ENCODE assay signal across 1 cellular context in the genomic region with DNA sequence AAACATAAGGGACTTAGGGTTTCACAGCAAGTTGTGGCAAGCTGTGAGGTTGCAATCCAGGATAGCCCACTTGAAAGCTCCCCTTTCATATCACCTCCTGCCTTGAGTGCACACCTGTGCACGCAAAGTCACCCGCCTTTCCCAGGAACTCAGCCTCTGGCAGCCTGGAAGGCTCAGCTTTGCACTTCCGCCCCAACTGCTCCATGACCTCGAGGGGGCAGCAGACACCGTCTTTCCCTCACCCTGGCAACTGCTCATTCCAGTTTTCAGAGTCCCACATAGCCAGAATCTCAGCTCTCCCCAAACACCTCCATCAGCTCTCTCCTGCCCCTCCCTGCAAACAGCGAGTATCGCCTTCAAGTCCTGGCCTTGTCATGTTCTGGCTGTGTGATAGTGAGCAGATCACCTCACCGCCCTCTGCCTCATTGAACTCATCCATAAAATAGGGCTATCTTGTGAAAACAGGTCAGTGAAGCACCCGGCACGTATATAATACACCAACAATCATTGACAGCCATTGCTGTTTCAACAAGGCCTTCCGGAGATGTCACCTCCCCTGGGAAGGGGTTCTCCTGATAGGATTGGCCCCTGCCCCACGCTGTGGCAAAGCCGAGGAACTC.
A peak's percentile ranks its signal among the peaks of the same experiment; 100 is the strongest.
TF ChIP-seq lines count a peak whose summit lies in the region.

No MANE protein-coding gene starts in this region.

TF ChIP-seq in HepG2, 621 proteins besides CTCF, POLR2A, EP300 and RAD21 (continued from another document and continues in another):
- TF ChIP-seq, protein P1, sequence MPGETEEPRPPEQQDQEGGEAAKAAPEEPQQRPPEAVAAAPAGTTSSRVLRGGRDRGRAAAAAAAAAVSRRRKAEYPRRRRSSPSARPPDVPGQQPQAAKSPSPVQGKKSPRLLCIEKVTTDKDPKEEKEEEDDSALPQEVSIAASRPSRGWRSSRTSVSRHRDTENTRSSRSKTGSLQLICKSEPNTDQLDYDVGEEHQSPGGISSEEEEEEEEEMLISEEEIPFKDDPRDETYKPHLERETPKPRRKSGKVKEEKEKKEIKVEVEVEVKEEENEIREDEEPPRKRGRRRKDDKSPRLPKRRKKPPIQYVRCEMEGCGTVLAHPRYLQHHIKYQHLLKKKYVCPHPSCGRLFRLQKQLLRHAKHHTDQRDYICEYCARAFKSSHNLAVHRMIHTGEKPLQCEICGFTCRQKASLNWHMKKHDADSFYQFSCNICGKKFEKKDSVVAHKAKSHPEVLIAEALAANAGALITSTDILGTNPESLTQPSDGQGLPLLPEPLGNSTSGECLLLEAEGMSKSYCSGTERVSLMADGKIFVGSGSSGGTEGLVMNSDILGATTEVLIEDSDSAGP (CRISPR knock-in tag; IDR thresholded peaks at IDR 0.05; ENCODE audit: borderline replicate concordance) = peak; percentile 57
- TF ChIP-seq ZNF775 (CRISPR knock-in tag; IDR thresholded peaks at IDR 0.05; ENCODE audit: borderline replicate concordance) (no peak), ZSCAN30 (CRISPR knock-in tag; IDR thresholded peaks at IDR 0.05) (no peak), ZNF121 (CRISPR knock-in tag; IDR thresholded peaks at IDR 0.05) (no peak), TOPORS (CRISPR knock-in tag; IDR thresholded peaks at IDR 0.05) (no peak), ZNF335 (CRISPR knock-in tag; IDR thresholded peaks at IDR 0.05) (0 out of 2 replicates have a peak, but pooled peaks have one; percentile 41), ZNF143 (CRISPR knock-in tag; IDR thresholded peaks at IDR 0.05) (peak; percentile 23; the same call in 1 of the 2 replicates), ZNF629 (CRISPR knock-in tag; conservative IDR thresholded peaks at IDR 0.05) (peak; percentile 87), RFX5 (IDR thresholded peaks at IDR 0.05; ENCODE audit: low read depth, low read length) (no peak), DNMT3B (CRISPR knock-in tag; conservative IDR thresholded peaks at IDR 0.05) (no peak), ZNF432 (CRISPR knock-in tag; IDR thresholded peaks at IDR 0.05; ENCODE audit: borderline replicate concordance) (no peak), MEIS2 (CRISPR knock-in tag; IDR thresholded peaks at IDR 0.05) (0 out of 2 replicates have a peak, but pooled peaks have one; percentile 45), SMYD3 (CRISPR knock-in tag; IDR thresholded peaks at IDR 0.05) (no peak), ZNF839 (CRISPR knock-in tag; IDR thresholded peaks at IDR 0.05; ENCODE audit: borderline replicate concordance) (peak; percentile 59; the same call in 1 of the 2 replicates), NFE2L1 (CRISPR knock-in tag; IDR thresholded peaks at IDR 0.05; ENCODE audit: borderline replicate concordance) (no peak), ZNF446 (CRISPR knock-in tag; IDR thresholded peaks at IDR 0.05) (no peak), KLF16 (CRISPR knock-in tag; IDR thresholded peaks at IDR 0.05) (peak in 1 of 2 experiments; percentile 27; a peak in 1 of 4 replicates), ZBTB38 (CRISPR knock-in tag; IDR thresholded peaks at IDR 0.05) (0 out of 2 replicates have a peak, but pooled peaks have one; percentile 17), LCORL (IDR thresholded peaks at IDR 0.05) (no peak), LCORL (CRISPR knock-in tag; IDR thresholded peaks at IDR 0.05) (peak; percentile 55; the same call in 1 of the 2 replicates), ADNP (CRISPR knock-in tag; IDR thresholded peaks at IDR 0.05) (no peak), SRF (IDR thresholded peaks at IDR 0.05; ENCODE audit: low read depth, low read length) (no peak), ZNF557 (CRISPR knock-in tag; IDR thresholded peaks at IDR 0.05) (no peak), GFI1 (CRISPR knock-in tag; IDR thresholded peaks at IDR 0.05; ENCODE audit: borderline replicate concordance) (peak; percentile 66; the same call in 1 of the 2 replicates)
- TF ChIP-seq, protein P2, sequence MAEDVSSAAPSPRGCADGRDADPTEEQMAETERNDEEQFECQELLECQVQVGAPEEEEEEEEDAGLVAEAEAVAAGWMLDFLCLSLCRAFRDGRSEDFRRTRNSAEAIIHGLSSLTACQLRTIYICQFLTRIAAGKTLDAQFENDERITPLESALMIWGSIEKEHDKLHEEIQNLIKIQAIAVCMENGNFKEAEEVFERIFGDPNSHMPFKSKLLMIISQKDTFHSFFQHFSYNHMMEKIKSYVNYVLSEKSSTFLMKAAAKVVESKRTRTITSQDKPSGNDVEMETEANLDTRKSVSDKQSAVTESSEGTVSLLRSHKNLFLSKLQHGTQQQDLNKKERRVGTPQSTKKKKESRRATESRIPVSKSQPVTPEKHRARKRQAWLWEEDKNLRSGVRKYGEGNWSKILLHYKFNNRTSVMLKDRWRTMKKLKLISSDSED (CRISPR knock-in tag; IDR thresholded peaks at IDR 0.05) = no peak
- TF ChIP-seq, protein P3, sequence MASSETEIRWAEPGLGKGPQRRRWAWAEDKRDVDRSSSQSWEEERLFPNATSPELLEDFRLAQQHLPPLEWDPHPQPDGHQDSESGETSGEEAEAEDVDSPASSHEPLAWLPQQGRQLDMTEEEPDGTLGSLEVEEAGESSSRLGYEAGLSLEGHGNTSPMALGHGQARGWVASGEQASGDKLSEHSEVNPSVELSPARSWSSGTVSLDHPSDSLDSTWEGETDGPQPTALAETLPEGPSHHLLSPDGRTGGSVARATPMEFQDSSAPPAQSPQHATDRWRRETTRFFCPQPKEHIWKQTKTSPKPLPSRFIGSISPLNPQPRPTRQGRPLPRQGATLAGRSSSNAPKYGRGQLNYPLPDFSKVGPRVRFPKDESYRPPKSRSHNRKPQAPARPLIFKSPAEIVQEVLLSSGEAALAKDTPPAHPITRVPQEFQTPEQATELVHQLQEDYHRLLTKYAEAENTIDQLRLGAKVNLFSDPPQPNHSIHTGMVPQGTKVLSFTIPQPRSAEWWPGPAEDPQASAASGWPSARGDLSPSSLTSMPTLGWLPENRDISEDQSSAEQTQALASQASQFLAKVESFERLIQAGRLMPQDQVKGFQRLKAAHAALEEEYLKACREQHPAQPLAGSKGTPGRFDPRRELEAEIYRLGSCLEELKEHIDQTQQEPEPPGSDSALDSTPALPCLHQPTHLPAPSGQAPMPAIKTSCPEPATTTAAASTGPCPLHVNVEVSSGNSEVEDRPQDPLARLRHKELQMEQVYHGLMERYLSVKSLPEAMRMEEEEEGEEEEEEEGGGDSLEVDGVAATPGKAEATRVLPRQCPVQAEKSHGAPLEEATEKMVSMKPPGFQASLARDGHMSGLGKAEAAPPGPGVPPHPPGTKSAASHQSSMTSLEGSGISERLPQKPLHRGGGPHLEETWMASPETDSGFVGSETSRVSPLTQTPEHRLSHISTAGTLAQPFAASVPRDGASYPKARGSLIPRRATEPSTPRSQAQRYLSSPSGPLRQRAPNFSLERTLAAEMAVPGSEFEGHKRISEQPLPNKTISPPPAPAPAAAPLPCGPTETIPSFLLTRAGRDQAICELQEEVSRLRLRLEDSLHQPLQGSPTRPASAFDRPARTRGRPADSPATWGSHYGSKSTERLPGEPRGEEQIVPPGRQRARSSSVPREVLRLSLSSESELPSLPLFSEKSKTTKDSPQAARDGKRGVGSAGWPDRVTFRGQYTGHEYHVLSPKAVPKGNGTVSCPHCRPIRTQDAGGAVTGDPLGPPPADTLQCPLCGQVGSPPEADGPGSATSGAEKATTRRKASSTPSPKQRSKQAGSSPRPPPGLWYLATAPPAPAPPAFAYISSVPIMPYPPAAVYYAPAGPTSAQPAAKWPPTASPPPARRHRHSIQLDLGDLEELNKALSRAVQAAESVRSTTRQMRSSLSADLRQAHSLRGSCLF (CRISPR knock-in tag; IDR thresholded peaks at IDR 0.05; ENCODE audit: borderline replicate concordance) = no peak
- TF ChIP-seq, protein P4, sequence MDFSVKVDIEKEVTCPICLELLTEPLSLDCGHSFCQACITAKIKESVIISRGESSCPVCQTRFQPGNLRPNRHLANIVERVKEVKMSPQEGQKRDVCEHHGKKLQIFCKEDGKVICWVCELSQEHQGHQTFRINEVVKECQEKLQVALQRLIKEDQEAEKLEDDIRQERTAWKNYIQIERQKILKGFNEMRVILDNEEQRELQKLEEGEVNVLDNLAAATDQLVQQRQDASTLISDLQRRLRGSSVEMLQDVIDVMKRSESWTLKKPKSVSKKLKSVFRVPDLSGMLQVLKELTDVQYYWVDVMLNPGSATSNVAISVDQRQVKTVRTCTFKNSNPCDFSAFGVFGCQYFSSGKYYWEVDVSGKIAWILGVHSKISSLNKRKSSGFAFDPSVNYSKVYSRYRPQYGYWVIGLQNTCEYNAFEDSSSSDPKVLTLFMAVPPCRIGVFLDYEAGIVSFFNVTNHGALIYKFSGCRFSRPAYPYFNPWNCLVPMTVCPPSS (IDR thresholded peaks at IDR 0.05) = no peak
- TF ChIP-seq, protein P5, sequence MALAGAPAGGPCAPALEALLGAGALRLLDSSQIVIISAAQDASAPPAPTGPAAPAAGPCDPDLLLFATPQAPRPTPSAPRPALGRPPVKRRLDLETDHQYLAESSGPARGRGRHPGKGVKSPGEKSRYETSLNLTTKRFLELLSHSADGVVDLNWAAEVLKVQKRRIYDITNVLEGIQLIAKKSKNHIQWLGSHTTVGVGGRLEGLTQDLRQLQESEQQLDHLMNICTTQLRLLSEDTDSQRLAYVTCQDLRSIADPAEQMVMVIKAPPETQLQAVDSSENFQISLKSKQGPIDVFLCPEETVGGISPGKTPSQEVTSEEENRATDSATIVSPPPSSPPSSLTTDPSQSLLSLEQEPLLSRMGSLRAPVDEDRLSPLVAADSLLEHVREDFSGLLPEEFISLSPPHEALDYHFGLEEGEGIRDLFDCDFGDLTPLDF (CRISPR knock-in tag; IDR thresholded peaks at IDR 0.05) = no peak
- TF ChIP-seq, protein P6, sequence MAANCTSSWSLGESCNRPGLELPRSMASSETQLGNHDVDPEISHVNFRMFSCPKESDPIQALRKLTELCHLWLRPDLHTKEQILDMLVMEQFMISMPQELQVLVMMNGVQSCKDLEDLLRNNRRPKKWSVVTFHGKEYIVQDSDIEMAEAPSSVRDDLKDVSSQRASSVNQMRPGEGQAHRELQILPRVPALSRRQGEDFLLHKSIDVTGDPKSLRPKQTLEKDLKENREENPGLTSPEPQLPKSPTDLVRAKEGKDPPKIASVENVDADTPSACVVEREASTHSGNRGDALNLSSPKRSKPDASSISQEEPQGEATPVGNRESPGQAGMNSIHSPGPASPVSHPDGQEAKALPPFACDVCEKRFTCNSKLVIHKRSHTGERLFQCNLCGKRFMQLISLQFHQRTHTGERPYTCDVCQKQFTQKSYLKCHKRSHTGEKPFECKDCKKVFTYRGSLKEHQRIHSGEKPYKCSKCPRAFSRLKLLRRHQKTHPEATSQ (CRISPR knock-in tag; IDR thresholded peaks at IDR 0.05; ENCODE audit: borderline replicate concordance) = no peak
- TF ChIP-seq, protein P7, sequence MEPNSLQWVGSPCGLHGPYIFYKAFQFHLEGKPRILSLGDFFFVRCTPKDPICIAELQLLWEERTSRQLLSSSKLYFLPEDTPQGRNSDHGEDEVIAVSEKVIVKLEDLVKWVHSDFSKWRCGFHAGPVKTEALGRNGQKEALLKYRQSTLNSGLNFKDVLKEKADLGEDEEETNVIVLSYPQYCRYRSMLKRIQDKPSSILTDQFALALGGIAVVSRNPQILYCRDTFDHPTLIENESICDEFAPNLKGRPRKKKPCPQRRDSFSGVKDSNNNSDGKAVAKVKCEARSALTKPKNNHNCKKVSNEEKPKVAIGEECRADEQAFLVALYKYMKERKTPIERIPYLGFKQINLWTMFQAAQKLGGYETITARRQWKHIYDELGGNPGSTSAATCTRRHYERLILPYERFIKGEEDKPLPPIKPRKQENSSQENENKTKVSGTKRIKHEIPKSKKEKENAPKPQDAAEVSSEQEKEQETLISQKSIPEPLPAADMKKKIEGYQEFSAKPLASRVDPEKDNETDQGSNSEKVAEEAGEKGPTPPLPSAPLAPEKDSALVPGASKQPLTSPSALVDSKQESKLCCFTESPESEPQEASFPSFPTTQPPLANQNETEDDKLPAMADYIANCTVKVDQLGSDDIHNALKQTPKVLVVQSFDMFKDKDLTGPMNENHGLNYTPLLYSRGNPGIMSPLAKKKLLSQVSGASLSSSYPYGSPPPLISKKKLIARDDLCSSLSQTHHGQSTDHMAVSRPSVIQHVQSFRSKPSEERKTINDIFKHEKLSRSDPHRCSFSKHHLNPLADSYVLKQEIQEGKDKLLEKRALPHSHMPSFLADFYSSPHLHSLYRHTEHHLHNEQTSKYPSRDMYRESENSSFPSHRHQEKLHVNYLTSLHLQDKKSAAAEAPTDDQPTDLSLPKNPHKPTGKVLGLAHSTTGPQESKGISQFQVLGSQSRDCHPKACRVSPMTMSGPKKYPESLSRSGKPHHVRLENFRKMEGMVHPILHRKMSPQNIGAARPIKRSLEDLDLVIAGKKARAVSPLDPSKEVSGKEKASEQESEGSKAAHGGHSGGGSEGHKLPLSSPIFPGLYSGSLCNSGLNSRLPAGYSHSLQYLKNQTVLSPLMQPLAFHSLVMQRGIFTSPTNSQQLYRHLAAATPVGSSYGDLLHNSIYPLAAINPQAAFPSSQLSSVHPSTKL (CRISPR knock-in tag; IDR thresholded peaks at IDR 0.05) = peak; percentile 68
- TF ChIP-seq, protein P8, sequence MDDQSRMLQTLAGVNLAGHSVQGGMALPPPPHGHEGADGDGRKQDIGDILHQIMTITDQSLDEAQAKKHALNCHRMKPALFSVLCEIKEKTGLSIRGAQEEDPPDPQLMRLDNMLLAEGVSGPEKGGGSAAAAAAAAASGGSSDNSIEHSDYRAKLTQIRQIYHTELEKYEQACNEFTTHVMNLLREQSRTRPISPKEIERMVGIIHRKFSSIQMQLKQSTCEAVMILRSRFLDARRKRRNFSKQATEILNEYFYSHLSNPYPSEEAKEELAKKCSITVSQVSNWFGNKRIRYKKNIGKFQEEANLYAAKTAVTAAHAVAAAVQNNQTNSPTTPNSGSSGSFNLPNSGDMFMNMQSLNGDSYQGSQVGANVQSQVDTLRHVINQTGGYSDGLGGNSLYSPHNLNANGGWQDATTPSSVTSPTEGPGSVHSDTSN (CRISPR knock-in tag; IDR thresholded peaks at IDR 0.05; ENCODE audit: borderline replicate concordance) = no peak
- TF ChIP-seq, protein P9, sequence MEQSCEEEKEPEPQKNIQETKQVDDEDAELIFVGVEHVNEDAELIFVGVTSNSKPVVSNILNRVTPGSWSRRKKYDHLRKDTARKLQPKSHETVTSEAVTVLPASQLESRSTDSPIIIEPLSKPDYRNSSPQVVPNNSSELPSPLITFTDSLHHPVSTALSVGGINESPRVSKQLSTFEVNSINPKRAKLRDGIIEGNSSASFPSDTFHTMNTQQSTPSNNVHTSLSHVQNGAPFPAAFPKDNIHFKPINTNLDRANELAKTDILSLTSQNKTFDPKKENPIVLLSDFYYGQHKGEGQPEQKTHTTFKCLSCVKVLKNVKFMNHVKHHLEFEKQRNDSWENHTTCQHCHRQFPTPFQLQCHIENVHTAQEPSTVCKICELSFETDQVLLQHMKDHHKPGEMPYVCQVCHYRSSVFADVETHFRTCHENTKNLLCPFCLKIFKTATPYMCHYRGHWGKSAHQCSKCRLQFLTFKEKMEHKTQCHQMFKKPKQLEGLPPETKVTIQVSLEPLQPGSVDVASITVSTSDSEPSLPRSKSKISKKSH (CRISPR knock-in tag; IDR thresholded peaks at IDR 0.05; ENCODE audit: borderline replicate concordance) = peak; percentile 60; the same call in 1 of the 2 replicates
- TF ChIP-seq, protein P10, sequence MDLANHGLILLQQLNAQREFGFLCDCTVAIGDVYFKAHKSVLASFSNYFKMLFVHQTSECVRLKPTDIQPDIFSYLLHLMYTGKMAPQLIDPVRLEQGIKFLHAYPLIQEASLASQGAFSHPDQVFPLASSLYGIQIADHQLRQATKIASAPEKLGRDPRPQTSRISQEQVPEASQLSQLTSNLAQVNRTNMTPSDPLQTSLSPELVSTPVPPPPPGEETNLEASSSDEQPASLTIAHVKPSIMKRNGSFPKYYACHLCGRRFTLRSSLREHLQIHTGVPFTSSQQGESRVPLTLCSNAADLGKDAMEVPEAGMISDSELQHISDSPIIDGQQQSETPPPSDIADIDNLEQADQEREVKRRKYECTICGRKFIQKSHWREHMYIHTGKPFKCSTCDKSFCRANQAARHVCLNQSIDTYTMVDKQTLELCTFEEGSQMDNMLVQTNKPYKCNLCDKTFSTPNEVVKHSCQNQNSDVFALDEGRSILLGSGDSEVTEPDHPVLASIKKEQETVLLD (CRISPR knock-in tag; IDR thresholded peaks at IDR 0.05; ENCODE audit: low read depth) = no peak
